Comparison of ENCODE assay signal across 17 cellular contexts in the genomic region with DNA sequence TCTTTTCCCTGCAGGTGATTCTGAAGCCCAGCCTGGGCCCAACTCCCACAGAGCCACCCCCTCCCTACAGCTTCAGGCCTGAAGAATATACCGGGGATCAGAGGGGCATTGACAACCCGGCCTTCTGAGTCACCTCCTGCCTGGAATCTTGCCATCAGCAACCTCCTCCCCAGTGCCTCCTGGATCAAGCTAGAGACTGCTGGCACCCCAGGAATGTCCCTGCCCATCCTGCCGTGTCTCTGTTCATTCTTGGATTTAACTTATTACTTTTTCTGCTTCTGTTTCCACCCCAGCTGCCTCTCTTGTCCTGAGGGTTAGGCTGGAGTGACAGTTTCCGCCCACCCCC. TPM values are rescaled to one million over a fixed set of nuclear protein-coding genes. Genes with fewer than 3 reads are reported as not detected.
DNase-seq lines count a peak whose midpoint lies in the region; ATAC-seq, FAIRE-seq and TF ChIP-seq lines count a peak whose summit lies in the region.
"Had no signal": no experiment of that assay in that cellular context is flagged by ENCODE, and none has a peak within 500 bp of the region (broad histone marks: within the 10 kb centered on the region; RNA-seq: fewer than 3 reads in every experiment).

No MANE protein-coding gene starts in this region.

- CTCF ChIA-PET in endothelial cell of umbilical vein (lab: Charles Lee) (interaction anchor here (0.6 to 3.5 kb wide), 3 partner anchors 10 to 109 kb away, joined by 3 to 16 read pairs (median 6); no protein-coding TSS in a partner anchor), T-cell (lab: Charles Lee) (interaction anchor here in 1 of 2 donors (0.6 kb wide), 1 partner anchor 246 kb away, joined by 6 read pairs; no protein-coding TSS in a partner anchor)

- H3K4me2 ChIP-seq in endothelial cell of umbilical vein (ENCODE audit: insufficient read depth, low read length), result no peak overlapping the region

- H3K27ac Mint-ChIP-seq in T-cell, result no peak overlapping the region
- H3K27ac Mint-ChIP-seq: activated naive CD4-positive, alpha-beta T cell treated with anti-CD3 and anti-CD28 coated beads for 36 hours; CD4-positive, CD25-positive, alpha-beta regulatory T cell; effector memory CD8-positive, alpha-beta T cell had no signal

- intact Hi-C loops in endothelial cell of umbilical vein (cut with micrococcal nuclease), result no loop called here

- no peaks in the 10 kb centered on the region for H3K36me3 Mint-ChIP-seq in T-cell
- H3K36me3 Mint-ChIP-seq: CD4-positive, CD25-positive, alpha-beta regulatory T cell had no signal

- no peaks in the 10 kb centered on the region for H3K36me3 ChIP-seq in endothelial cell of umbilical vein (ENCODE audit: control insufficient read depth in 2 of 2, extremely low read depth in 1 of 2, insufficient read depth in 2 of 2, low read length in 2 of 2)
- H3K36me3 ChIP-seq: transverse colon had no signal

- H3K4me1 Mint-ChIP-seq in T-cell, result peaks cover 0 to 2% (median 1%) of the 10 kb centered on the region in 3 donors

- peaks cover 10% of the 10 kb centered on the region for H3K4me1 ChIP-seq in endothelial cell of umbilical vein (ENCODE audit: control insufficient read depth, extremely low read depth, insufficient read depth, low read length)
- H3K4me1 ChIP-seq: psoas muscle had no signal

- TF ChIP-seq CTCF in endothelial cell of umbilical vein (IDR thresholded peaks at IDR 0.05; ENCODE audit: extremely low read depth in 1 of 2, insufficient read depth in 1 of 2, low read depth in 1 of 2, low read length in 2 of 2) (no peak), retinal pigment epithelial cell (conservative IDR thresholded peaks at IDR 0.05; ENCODE audit: low read depth, low read length) (no peak)

- H3K27me3 Mint-ChIP-seq in T-cell, result peaks cover 52 to 70% of the 10 kb centered on the region in 2 donors

- no peaks in the 10 kb centered on the region for H3K9me3 Mint-ChIP-seq in T-cell
- H3K9me3 Mint-ChIP-seq: activated naive CD4-positive, alpha-beta T cell treated with anti-CD3 and anti-CD28 coated beads for 36 hours; effector memory CD8-positive, alpha-beta T cell had no signal

- POLR2A ChIA-PET in endothelial cell of umbilical vein (lab: Charles Lee), result no interaction called here
- POLR2A ChIA-PET in T-cell (lab: Charles Lee), result no interaction called here

- no peaks in the 10 kb centered on the region for H4K20me1 ChIP-seq in endothelial cell of umbilical vein (replicated peaks; ENCODE audit: control insufficient read depth, extremely low read depth, insufficient read depth, low read length)

- H3K9ac ChIP-seq in endothelial cell of umbilical vein (replicated peaks; ENCODE audit: extremely low read depth, insufficient read depth, low read length), result no peak overlapping the region

- DNase-seq in EL (peak; percentile 79), RCC 7860 (ENCODE audit: low spot score) (peak; percentile 59), endothelial cell of umbilical vein (ENCODE audit: low read depth, low spot score) (peak; percentile 36), retinal pigment epithelial cell (ENCODE audit: low read depth) (peak; percentile 14), T-cell (no peak), NCI-H82 treated with DMSO at 0.1 percent for 48 hours (lab: John Stamatoyannopoulos, UW; ENCODE audit: unreplicated experiment) (no peak)
- DNase-seq in stimulated activated CD4-positive, alpha-beta T cell treated with anti-CD3 and anti-CD28 coated beads, Interleukin-1b, Interleukin-23, amount 100 ng/mL, for 48 hours, result no peak
- no peak for DNase-seq in activated CD8-positive, alpha-beta memory T cell treated with anti-CD3 and anti-CD28 coated beads for 24 hours
- DNase-seq: activated naive CD4-positive, alpha-beta T cell treated with anti-CD3 and anti-CD28 coated beads for 36 hours; CD4-positive, CD25-positive, alpha-beta regulatory T cell; effector memory CD8-positive, alpha-beta T cell; NCI-H2029 treated with DMSO at 0.1 percent for 48 hours; stimulated activated CD8-positive, alpha-beta memory T cell treated with anti-CD3 and anti-CD28 coated beads, Interleukin-4, amount 100 ng/mL, for 48 hours; transverse colon had no signal

- no TSS peak for BruUV-seq in endothelial cell of umbilical vein (replicated peaks; lab: Mats Ljungman, UMichigan)

- no peak overlapping the region for H3K27ac ChIP-seq in endothelial cell of umbilical vein (ENCODE audit: insufficient read depth, low read depth, low read length)
- H3K27ac ChIP-seq: psoas muscle, transverse colon, VCaP had no signal

- H3K79me2 ChIP-seq in endothelial cell of umbilical vein (ENCODE audit: control insufficient read depth, insufficient read depth, low read length), result no peaks in the 10 kb centered on the region

- no peaks in the 10 kb centered on the region for H3K9me3 ChIP-seq in endothelial cell of umbilical vein (replicated peaks; ENCODE audit: control insufficient read depth, insufficient read depth, low read length)
- H3K9me3 ChIP-seq: mucosa of descending colon, psoas muscle, transverse colon had no signal

- H3K9me1 ChIP-seq in endothelial cell of umbilical vein (replicated peaks; ENCODE audit: control insufficient read depth, extremely low read depth, insufficient read depth, low read length), result no peaks in the 10 kb centered on the region

- peaks cover 3 to 6% of the 10 kb centered on the region in 2 experiments for H3K27me3 ChIP-seq in endothelial cell of umbilical vein (ENCODE audit: control insufficient read depth in 2 of 2, insufficient read depth in 2 of 2, low read length in 2 of 2)

- no peak for ATAC-seq in T-cell (replicated peaks in 1 of 4)
- ATAC-seq: effector memory CD8-positive, alpha-beta T cell; mucosa of descending colon; psoas muscle had no signal

- peak; percentile 57 for FAIRE-seq in RCC 7860 (lab: Jason Lieb, UNC)
- peak; percentile 92 for FAIRE-seq in endothelial cell of umbilical vein (lab: Jason Lieb, UNC)

- dilution Hi-C loops in endothelial cell of umbilical vein (cut with MboI; ENCODE audit: extremely low pct_ligation_motif_present, low sequenced_read_pairs), result no loop called here

- no peak overlapping the region for H2AFZ ChIP-seq in endothelial cell of umbilical vein (ENCODE audit: low read depth, low read length)

- no peak overlapping the region for H3K4me3 Mint-ChIP-seq in T-cell
- H3K4me3 Mint-ChIP-seq: activated naive CD4-positive, alpha-beta T cell treated with anti-CD3 and anti-CD28 coated beads for 36 hours; CD4-positive, CD25-positive, alpha-beta regulatory T cell; effector memory CD8-positive, alpha-beta T cell had no signal

- H3K4me3 ChIP-seq in endothelial cell of umbilical vein (replicated peaks in 1 of 3; ENCODE audit: insufficient read depth in 1 of 3, low read depth in 1 of 3, low read length in 3 of 3) (no peak overlapping the region), retinal pigment epithelial cell (ENCODE audit: low read length) (no peak overlapping the region)
- H3K4me3 ChIP-seq: mucosa of descending colon, psoas muscle, transverse colon had no signal

- no peak for TF ChIP-seq POLR2A in endothelial cell of umbilical vein (IDR thresholded peaks at IDR 0.05; ENCODE audit: low read depth, low read length)

TF ChIP-seq in endothelial cell of umbilical vein, 7 proteins besides CTCF, POLR2A, EP300 and RAD21:
- TF ChIP-seq, protein P1, sequence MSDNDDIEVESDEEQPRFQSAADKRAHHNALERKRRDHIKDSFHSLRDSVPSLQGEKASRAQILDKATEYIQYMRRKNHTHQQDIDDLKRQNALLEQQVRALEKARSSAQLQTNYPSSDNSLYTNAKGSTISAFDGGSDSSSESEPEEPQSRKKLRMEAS (IDR thresholded peaks at IDR 0.05; ENCODE audit: insufficient read depth, insufficient read length), result no peak
- TF ChIP-seq POLR2AphosphoS5 (IDR thresholded peaks at IDR 0.05; ENCODE audit: insufficient read depth, low read depth, low read length) (no peak), MYC (IDR thresholded peaks at IDR 0.05; ENCODE audit: low read depth, low read length) (no peak), GATA2 (IDR thresholded peaks at IDR 0.05; ENCODE audit: insufficient read depth, insufficient read length, low read depth, low read length) (no peak), JUN (IDR thresholded peaks at IDR 0.05; ENCODE audit: borderline replicate concordance, insufficient read depth, insufficient read length, low read depth) (no peak), EZH2 (IDR thresholded peaks at IDR 0.05; ENCODE audit: borderline replicate concordance, low read depth, low read length, severe bottlenecking) (no peak), FOS (IDR thresholded peaks at IDR 0.05; ENCODE audit: borderline replicate concordance, insufficient read depth, low read length) (no peak)

RNA-seq across cellular contexts. Expression of a gene that starts 4.9 kb away (rescaled TPM):
- not detected in 2 replicates for total RNA-seq in endothelial cell of umbilical vein
- polyA plus RNA-seq in endothelial cell of umbilical vein, result 0.03 and 0.06 TPM in 2 replicates
- polyA plus RNA-seq in endothelial cell of umbilical vein (2011; cell fraction: cytosol; rRNA removed), result 0.01 TPM in 1 of 2 replicates, not detected in the other
- polyA plus RNA-seq in endothelial cell of umbilical vein (2011; cell fraction: nucleus; rRNA removed), result not detected in 2 replicates
- 0.12 and 0.70 TPM in 2 replicates for polyA plus RNA-seq in endothelial cell of umbilical vein (2012)
- not detected in 2 replicates for polyA minus RNA-seq in endothelial cell of umbilical vein
- 3.4 TPM for polyA minus RNA-seq in endothelial cell of umbilical vein (2011; cell fraction: cytosol; rRNA and poly(A)+ RNA removed)
- polyA minus RNA-seq in endothelial cell of umbilical vein (2011; cell fraction: nucleus; rRNA and poly(A)+ RNA removed), result not detected in 2 replicates
- total RNA-seq in T-cell, result not detected
- total RNA-seq: activated naive CD4-positive, alpha-beta T cell treated with anti-CD3 and anti-CD28 coated beads for 36 hours; CD4-positive, CD25-positive, alpha-beta regulatory T cell; psoas muscle had no signal
- polyA plus RNA-seq: CD4-positive, CD25-positive, alpha-beta regulatory T cell had no signal

Comparison
In these comparisons a context has a peak if more than half of its experiments do, and no peak if none do; other contexts are left out.
1. DNase-seq: peak in EL (single experiment), RCC 7860 (single experiment), endothelial cell of umbilical vein (single experiment) and retinal pigment epithelial cell (single experiment); none in stimulated activated CD4-positive, alpha-beta T cell treated with anti-CD3 and anti-CD28 coated beads, Interleukin-1b, Interleukin-23, amount 100 ng/mL, for 48 hours (single experiment), activated CD8-positive, alpha-beta memory T cell treated with anti-CD3 and anti-CD28 coated beads for 24 hours (single experiment), T-cell (0 of 34) and NCI-H82 treated with DMSO at 0.1 percent for 48 hours (single experiment).